ENCODE assay signal across 15 cellular contexts in genomic region chrX:144259054-144259453, GRCh38.
DNase-seq lines count a peak whose midpoint lies in the region; TF ChIP-seq lines count a peak whose summit lies in the region.
"Had no signal": no experiment of that assay in that cellular context is flagged by ENCODE, and none has a peak within 500 bp of the region (broad histone marks: within the 10 kb centered on the region; RNA-seq: fewer than 3 reads in every experiment).

No MANE protein-coding gene starts in this region.

- DNase-seq in OCI-M1 (lab: John Stamatoyannopoulos, UW) (peak; percentile 0), fibroblast of villous mesenchyme (ENCODE audit: low read depth) (peak; percentile 5), mucosa of gallbladder (ENCODE audit: low spot score) (no peak), posterior vena cava (ENCODE audit: low spot score) (no peak)
- DNase-seq: C1 segment of cervical spinal cord; CD4-positive, CD25-positive, alpha-beta regulatory T cell; CD8-positive, alpha-beta memory T cell; COR-L47; DMS 273 treated with DMSO at 0.1 percent for 48 hours; DMS53; DND-41; HCEC 1CT had no signal

- 0 out of 2 replicates have a peak, but pooled peaks cover 8% of the 10 kb centered on the region for H3K4me1 ChIP-seq in BLaER1
- peaks cover 24% of the 10 kb centered on the region for H3K4me1 ChIP-seq in KMS-11 (ENCODE audit: low read depth, poor library complexity, severe bottlenecking)

- H3K4me3 ChIP-seq in BLaER1 (no peak overlapping the region), KMS-11 (IDR thresholded peaks at IDR 0.05; ENCODE audit: insufficient read depth, low read depth, low read length) (no peak overlapping the region), fibroblast of villous mesenchyme (ENCODE audit: low read depth, low read length) (no peak overlapping the region)
- H3K4me3 ChIP-seq: GM23338 had no signal

- no peaks in the 10 kb centered on the region for H3K9me3 ChIP-seq in BLaER1

- H3K27me3 ChIP-seq in BLaER1 (peaks cover 51% of the 10 kb centered on the region), KMS-11 (ENCODE audit: insufficient read depth, low read depth) (no peaks in the 10 kb centered on the region)

- H3K36me3 ChIP-seq in BLaER1: no peaks in the 10 kb centered on the region
- H3K36me3 ChIP-seq in KMS-11 (ENCODE audit: insufficient read depth): no peaks in the 10 kb centered on the region

- TF ChIP-seq CTCF in KMS-11 (conservative IDR thresholded peaks at IDR 0.05; ENCODE audit: low read depth, low read length): no peak
- TF ChIP-seq CTCF in fibroblast of villous mesenchyme (IDR thresholded peaks at IDR 0.05; ENCODE audit: insufficient read depth, low read depth, low read length): no peak

- H2AFZ ChIP-seq in KMS-11 (ENCODE audit: low read depth): no peak overlapping the region
- H2AFZ ChIP-seq: GM23338 had no signal

- H3K9ac ChIP-seq in BLaER1 (no peak overlapping the region), KMS-11 (no peak overlapping the region)

- H4K20me1 ChIP-seq in BLaER1 (no peaks in the 10 kb centered on the region), KMS-11 (ENCODE audit: insufficient read depth) (no peaks in the 10 kb centered on the region)

- no peaks in the 10 kb centered on the region for H3K79me2 ChIP-seq in KMS-11 (ENCODE audit: insufficient read depth, low read depth)

- intact Hi-C loops in posterior vena cava (cut with DNase I): no loop called here

- H3K27ac ChIP-seq in BLaER1 (no peak overlapping the region), KMS-11 (no peak overlapping the region)

- H3K4me2 ChIP-seq in BLaER1: peak overlapping the region; percentile 2; the same call in 1 of the 2 replicates
- H3K4me2 ChIP-seq in KMS-11: peak overlapping the region; percentile 24
- H3K4me2 ChIP-seq: GM23338 had no signal

Comparison
In these comparisons a context has a peak if more than half of its experiments do, and no peak if none do; other contexts are left out.
1. DNase-seq: peak in OCI-M1 (single experiment) and fibroblast of villous mesenchyme (single experiment); none in mucosa of gallbladder (single experiment) and posterior vena cava (single experiment).